Comparison of ENCODE assay signal across 15 cellular contexts in the genomic region with DNA sequence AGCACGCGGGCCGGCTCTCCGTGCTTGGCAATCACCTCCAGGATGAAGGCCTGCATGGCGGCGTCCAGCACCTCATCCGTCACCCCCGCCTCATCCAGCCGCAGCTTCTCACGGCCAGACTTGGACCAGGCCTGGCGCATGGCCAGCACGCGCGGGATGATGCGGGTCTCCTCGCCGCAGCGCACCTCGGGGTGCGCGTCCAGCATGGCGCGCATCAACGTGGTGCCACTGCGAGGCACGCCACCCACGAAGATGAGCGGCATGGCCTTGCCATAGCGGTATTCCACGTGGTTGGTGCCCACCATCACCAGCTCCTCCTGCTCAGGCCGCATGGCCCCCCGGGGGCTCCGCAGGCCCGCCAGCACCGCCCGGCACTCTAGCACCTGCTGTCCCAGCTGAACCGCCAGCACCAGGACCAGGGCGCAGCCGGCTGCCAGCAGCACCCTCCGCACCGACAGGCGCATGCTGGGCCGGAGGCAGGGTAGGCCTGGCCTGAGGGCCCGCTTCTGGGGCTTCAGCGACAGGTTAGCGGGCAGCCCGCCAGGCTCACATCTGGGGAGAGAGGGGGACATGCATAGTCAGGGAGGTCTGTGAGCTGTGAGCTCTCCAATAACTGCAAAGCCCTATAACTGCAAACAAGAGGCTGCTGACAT. TPM values are rescaled to one million over a fixed set of nuclear protein-coding genes. Genes with fewer than 3 reads are reported as not detected.
DNase-seq lines count a peak whose midpoint lies in the region; ATAC-seq, FAIRE-seq and TF ChIP-seq lines count a peak whose summit lies in the region.
"Had no signal": no experiment of that assay in that cellular context is flagged by ENCODE, and none has a peak within 500 bp of the region (broad histone marks: within the 10 kb centered on the region; RNA-seq: fewer than 3 reads in every experiment).

No MANE protein-coding gene starts in this region.

- TF ChIP-seq EP300 in H1 (IDR thresholded peaks at IDR 0.05; ENCODE audit: borderline replicate concordance in 1 of 2, low read depth in 2 of 2, low read length in 2 of 2), result no peak

- intact Hi-C loops in pancreas (cut with DNase I), result no loop called here

- H3K79me2 ChIP-seq in H1 (ENCODE audit: control insufficient read depth in 1 of 2, insufficient read depth in 2 of 2, low read length in 2 of 2), result peaks cover 0 to 40% of the 10 kb centered on the region in 2 experiments; a peak in 2 of 4 replicates

- TF ChIP-seq POLR2A in H1 (IDR thresholded peaks at IDR 0.05; ENCODE audit: control extremely low read depth in 1 of 2, low read depth in 2 of 2, low read length in 2 of 2), result no peak

- H3K4me1 ChIP-seq in H1 (replicated peaks in 1 of 4; ENCODE audit: control insufficient read depth in 3 of 4, insufficient read depth in 4 of 4, low read length in 3 of 4), result no peaks in the 10 kb centered on the region; a peak in 1 of 7 replicates
- H3K4me1 ChIP-seq in pancreas, result peaks cover 0 to 13% (median 11%) of the 10 kb centered on the region in 3 donors
- H3K4me1 ChIP-seq: A549, BE2C, Caco-2 had no signal

- CTCF ChIA-PET in H1 (lab: Charles Lee; ENCODE audit: partially characterized antibody), result interaction anchor here (0.7 to 1.1 kb wide), 2 partner anchors 21 to 43 kb away, joined by 3 to 5 read pairs; no protein-coding TSS in a partner anchor

- no peak overlapping the region for H2BK12ac ChIP-seq in H1 (ENCODE audit: low read depth, low read length)

- no peak overlapping the region for H2AFZ ChIP-seq in H1 (ENCODE audit: low read length)
- H2AFZ ChIP-seq: GM23248 had no signal

- no peak overlapping the region for H3K18ac ChIP-seq in H1 (ENCODE audit: extremely low read depth, low read length)

- FAIRE-seq in H1 (lab: Jason Lieb, UNC) (no peak), pancreas (lab: Jason Lieb, UNC) (no peak)
- FAIRE-seq: A549 had no signal

- H4K8ac ChIP-seq in H1 (ENCODE audit: extremely low read depth, insufficient read depth, low read length), result peak overlapping the region; percentile 32; the same call in 1 of the 2 replicates

- no peak overlapping the region for H4K5ac ChIP-seq in H1 (ENCODE audit: insufficient read length, low read depth, low read length)

- H2BK20ac ChIP-seq in H1 (ENCODE audit: low read length), result no peak overlapping the region

- H3K23ac ChIP-seq in H1 (ENCODE audit: insufficient read length), result no peak overlapping the region

- H2BK120ac ChIP-seq in H1 (replicated peaks; ENCODE audit: low read depth, low read length), result no peak overlapping the region

- H3K27ac ChIP-seq in H1 (ENCODE audit: low read depth, low read length), result no peak overlapping the region
- no peak overlapping the region for H3K27ac ChIP-seq in pancreas
- H3K27ac ChIP-seq: A549, GM23248 had no signal

- H3K4me3 ChIP-seq in H7 (ENCODE audit: insufficient read depth, low read depth, low read length) (no peak overlapping the region), H1 (ENCODE audit: extremely low read depth in 1 of 4, insufficient read depth in 2 of 4, low read depth in 3 of 4, low read length in 4 of 4) (no peak overlapping the region), pancreas (no peak overlapping the region)
- H3K4me3 ChIP-seq: A549, GM23248 had no signal

- peaks cover 16% of the 10 kb centered on the region for H3K79me1 ChIP-seq in H1 (ENCODE audit: low read depth, low read length)

- no peak for TF ChIP-seq CTCF in H1 (IDR thresholded peaks at IDR 0.05; ENCODE audit: control extremely low read depth in 1 of 3, insufficient read depth in 1 of 3, low read depth in 1 of 3, low read length in 3 of 3)
- TF ChIP-seq CTCF in pancreas (IDR thresholded peaks at IDR 0.05), result no peak

- peaks cover 2 to 14% of the 10 kb centered on the region in 2 experiments for H4K20me1 ChIP-seq in H1 (replicated peaks in 1 of 2; ENCODE audit: control insufficient read depth in 1 of 2, insufficient read depth in 2 of 2, low read length in 2 of 2)

- H3K27me3 ChIP-seq in H7 (ENCODE audit: control insufficient read depth, insufficient read depth, low read length), result no peaks in the 10 kb centered on the region
- H3K27me3 ChIP-seq in H1 (replicated peaks in 1 of 4; ENCODE audit: control insufficient read depth in 3 of 4, extremely low read depth in 1 of 4, insufficient read depth in 3 of 4, low read length in 3 of 4), result no peaks in the 10 kb centered on the region
- H3K27me3 ChIP-seq in pancreas, result no peaks in the 10 kb centered on the region
- H3K27me3 ChIP-seq: BE2C had no signal

- ATAC-seq in pancreas (peak in 3 of 4 donors; percentile 7 to 24 (median 11)), GM19035 (IDR thresholded peaks at IDR 0.05; ENCODE audit: unreplicated experiment) (no peak)
- ATAC-seq: A549 had no signal

- WGBS in H1 (ENCODE audit: extremely low coverage in 1 of 2, insufficient coverage in 1 of 2, insufficient read length in 1 of 2, insufficient replicate concordance in 2 of 2, low coverage in 1 of 2, low lambda C conversion rate in 2 of 2, missing lambda C conversion rate in 1 of 2), 2 experiments, result 95% methylated on average over 47 of the region's 47 CpGs; no CpG with 5 or more reads in 1 of the 2 experiments
- 83 to 84% methylated on average over 46 to 47 of the region's 47 CpGs for WGBS in pancreas, 2 donors

- peaks cover 29% of the 10 kb centered on the region for H3K36me3 ChIP-seq in H7 (replicated peaks; ENCODE audit: control insufficient read depth, insufficient read depth, low read length)
- peaks cover 5 to 32% (median 17%) of the 10 kb centered on the region in 4 experiments for H3K36me3 ChIP-seq in H1 (ENCODE audit: control insufficient read depth in 2 of 4, insufficient read depth in 4 of 4, low read length in 3 of 4)
- peaks cover 2 to 67% (median 8%) of the 10 kb centered on the region in 3 donors for H3K36me3 ChIP-seq in pancreas
- H3K36me3 ChIP-seq: BE2C had no signal

- no peak overlapping the region for H2AK5ac ChIP-seq in H1 (ENCODE audit: low read depth, low read length)

- peak; percentile 50 for DNase-seq in H7
- DNase-seq in H1 (ENCODE audit: low read depth in 1 of 2, low spot score in 2 of 2), result no peak
- DNase-seq in pancreas, result peak in 3 of 6 donors; percentile 54 to 79 (median 61)
- DNase-seq in stimulated activated naive CD4-positive, alpha-beta T cell treated with Interleukin-2 at 50 U/mL for 16 hours (lab: John Stamatoyannopoulos, UW), result no peak
- DNase-seq in cerebellar nuclear complex (lab: John Stamatoyannopoulos, UW), result no peak
- DNase-seq: BE2C; Caco-2; CD8-positive, alpha-beta memory T cell; DND-41; GDM1; GM23248; HCEC 1CT; HFFc6 had no signal

- H3K23me2 ChIP-seq in H1 (ENCODE audit: low read depth, low read length), result no peaks in the 10 kb centered on the region

- H3K9me3 ChIP-seq in H1 (ENCODE audit: insufficient read depth in 2 of 2, low read depth in 1 of 2, low read length in 1 of 2) (no peaks in the 10 kb centered on the region), pancreas (no peaks in the 10 kb centered on the region)
- H3K9me3 ChIP-seq: A549, BE2C, Caco-2 had no signal

- TF ChIP-seq RAD21 in H1 (IDR thresholded peaks at IDR 0.05 in 1 of 2, conservative IDR thresholded peaks at IDR 0.05 in 1 of 2; ENCODE audit: low read depth in 2 of 2, low read length in 2 of 2), result no peak

- no peak overlapping the region for H3K4me2 ChIP-seq in H1 (ENCODE audit: insufficient read depth in 1 of 2, low read depth in 2 of 2, low read length in 2 of 2)
- H3K4me2 ChIP-seq: A549 had no signal

- no peak overlapping the region for H2BK5ac ChIP-seq in H1 (ENCODE audit: low read depth, low read length)

- no peak overlapping the region for H3K14ac ChIP-seq in H1 (ENCODE audit: insufficient read length)

- H2BK15ac ChIP-seq in H1 (ENCODE audit: low read length), result no peak overlapping the region

- POLR2A ChIA-PET in H1 (lab: Charles Lee; ENCODE audit: partially characterized antibody), result interaction anchor here (1.0 to 1.1 kb wide), 2 partner anchors 32 to 39 kb away, joined by 3 read pairs; no protein-coding TSS in a partner anchor

- no peak overlapping the region for H3K4ac ChIP-seq in H1 (replicated peaks; ENCODE audit: insufficient read length, low read depth, low read length)

- H4K91ac ChIP-seq in H1 (replicated peaks; ENCODE audit: insufficient read length, low read length), result no peak overlapping the region

- no peak overlapping the region for H3K9ac ChIP-seq in H1 (replicated peaks in 1 of 4; ENCODE audit: extremely low read depth in 1 of 4, low read depth in 3 of 4, low read length in 3 of 4)
- H3K9ac ChIP-seq: GM23248 had no signal

- H3K56ac ChIP-seq in H1 (replicated peaks; ENCODE audit: insufficient read length, low read depth, low read length), result no peak overlapping the region

RNA-seq across cellular contexts. Expression of gene TFIP11, which starts 29.0 kb away (rescaled TPM):
- 22.2 and 22.8 TPM in 2 replicates for total RNA-seq in H7 (2014; rRNA removed; shearing (Covaris generic))
- total RNA-seq in H1 (2021; fragmentation: NEBNext Ultra II Directional; extraction: Animal tissue kit (Norgen Biotek cat#: 25700)), result 23.9 and 28.3 TPM in 2 replicates
- polyA plus RNA-seq in H1 (2011; rRNA removed), result 18.1 and 18.4 TPM in 2 replicates
- polyA plus RNA-seq in H1 (2011; cell fraction: cytosol; rRNA removed), result 23.4 TPM
- polyA plus RNA-seq in H1 (2011; cell fraction: nucleus; rRNA removed), result 26.2 TPM
- 24.2 to 28.8 TPM (median 27.7 TPM) in 4 replicates for polyA plus RNA-seq in H1 (2012, experiment 1 of 2)
- polyA plus RNA-seq in H1 (2012, experiment 2 of 2), result 10.5 TPM
- polyA plus RNA-seq in H1 (2013, experiment 1 of 2), result 11.5 TPM
- 9.4 TPM for polyA plus RNA-seq in H1 (2013, experiment 2 of 2)
- 37.2 and 40.4 TPM in 2 replicates for polyA minus RNA-seq in H1 (2011; rRNA and poly(A)+ RNA removed)
- 18.1 TPM for polyA minus RNA-seq in H1 (2011; cell fraction: cytosol; rRNA and poly(A)+ RNA removed)
- 27.6 TPM for polyA minus RNA-seq in H1 (2011; cell fraction: nucleus; rRNA and poly(A)+ RNA removed)
- 10 to 100 TPM; 11.0 to 24.2 (median 15.7) TPM for total RNA-seq in pancreas
- 10 to 100 TPM; 20.5 to 26.7 TPM for polyA plus RNA-seq in pancreas

RNA-seq across cellular contexts. Expression of gene TPST2, which starts 48.6 kb away (rescaled TPM):
- total RNA-seq in H7 (2014; rRNA removed; shearing (Covaris generic)), result 95.0 and 118 TPM in 2 replicates
- 58.8 and 62.1 TPM in 2 replicates for total RNA-seq in H1 (2021; fragmentation: NEBNext Ultra II Directional; extraction: Animal tissue kit (Norgen Biotek cat#: 25700))
- polyA plus RNA-seq in H1 (2011; rRNA removed), result 143 and 162 TPM in 2 replicates
- 134 TPM for polyA plus RNA-seq in H1 (2011; cell fraction: cytosol; rRNA removed)
- 139 TPM for polyA plus RNA-seq in H1 (2011; cell fraction: nucleus; rRNA removed)
- polyA plus RNA-seq in H1 (2012, experiment 1 of 2), result 52.5 to 56.1 TPM (median 54.1 TPM) in 4 replicates
- 69.0 TPM for polyA plus RNA-seq in H1 (2012, experiment 2 of 2)
- polyA plus RNA-seq in H1 (2013, experiment 1 of 2), result 93.0 TPM
- 95.7 TPM for polyA plus RNA-seq in H1 (2013, experiment 2 of 2)
- polyA minus RNA-seq in H1 (2011; rRNA and poly(A)+ RNA removed), result 80.0 and 85.9 TPM in 2 replicates
- polyA minus RNA-seq in H1 (2011; cell fraction: cytosol; rRNA and poly(A)+ RNA removed), result 59.8 TPM
- polyA minus RNA-seq in H1 (2011; cell fraction: nucleus; rRNA and poly(A)+ RNA removed), result 63.8 TPM
- 100 to 1,000 TPM; 156 to 534 (median 212) TPM for total RNA-seq in pancreas
- 100 to 1,000 TPM in 1 of 2 donors, 10 to 100 TPM in 1; 91.4 to 135 TPM for polyA plus RNA-seq in pancreas

RNA-seq across cellular contexts. Expression of gene SRRD, which starts 57.6 kb away (rescaled TPM):
- total RNA-seq in H7 (2014; rRNA removed; shearing (Covaris generic)), result 25.9 and 32.9 TPM in 2 replicates
- total RNA-seq in H1 (2021; fragmentation: NEBNext Ultra II Directional; extraction: Animal tissue kit (Norgen Biotek cat#: 25700)), result 25.3 and 26.3 TPM in 2 replicates
- 9.9 and 17.1 TPM in 2 replicates for polyA plus RNA-seq in H1 (2011; rRNA removed)
- 16.4 TPM for polyA plus RNA-seq in H1 (2011; cell fraction: cytosol; rRNA removed)
- polyA plus RNA-seq in H1 (2011; cell fraction: nucleus; rRNA removed), result 6.5 TPM
- 14.9 to 35.1 TPM (median 20.6 TPM) in 4 replicates for polyA plus RNA-seq in H1 (2012, experiment 1 of 2)
- 5.2 TPM for polyA plus RNA-seq in H1 (2012, experiment 2 of 2)
- 10.2 TPM for polyA plus RNA-seq in H1 (2013, experiment 1 of 2)
- polyA plus RNA-seq in H1 (2013, experiment 2 of 2), result 9.9 TPM
- polyA minus RNA-seq in H1 (2011; rRNA and poly(A)+ RNA removed), result 31.2 and 33.3 TPM in 2 replicates
- polyA minus RNA-seq in H1 (2011; cell fraction: cytosol; rRNA and poly(A)+ RNA removed), result 6.1 TPM
- 15.8 TPM for polyA minus RNA-seq in H1 (2011; cell fraction: nucleus; rRNA and poly(A)+ RNA removed)
- total RNA-seq in pancreas, result 10 to 100 TPM in 4 of 6 donors, 1 to 10 TPM in 2; 9.5 to 13.6 (median 10.8) TPM
- polyA plus RNA-seq in pancreas, result 10 to 100 TPM in 1 of 2 donors, 1 to 10 TPM in 1; 6.3 to 11.2 TPM

RNA-seq across cellular contexts. Expression of gene HPS4, which starts 57.7 kb away (rescaled TPM):
- total RNA-seq in H7 (2014; rRNA removed; shearing (Covaris generic)), result 43.1 and 63.0 TPM in 2 replicates
- total RNA-seq in H1 (2021; fragmentation: NEBNext Ultra II Directional; extraction: Animal tissue kit (Norgen Biotek cat#: 25700)), result 32.9 and 35.2 TPM in 2 replicates
- polyA plus RNA-seq in H1 (2011; rRNA removed) (28.0 and 35.3 TPM in 2 replicates), pancreas (10 to 100 TPM; 20.5 to 29.5 TPM)
- polyA plus RNA-seq in H1 (2011; cell fraction: cytosol; rRNA removed), result 36.6 TPM
- polyA plus RNA-seq in H1 (2011; cell fraction: nucleus; rRNA removed), result 87.4 TPM
- 25.2 to 29.6 TPM (median 27.5 TPM) in 4 replicates for polyA plus RNA-seq in H1 (2012, experiment 1 of 2)
- polyA plus RNA-seq in H1 (2012, experiment 2 of 2), result 7.8 TPM
- 27.8 TPM for polyA plus RNA-seq in H1 (2013, experiment 1 of 2)
- 23.4 TPM for polyA plus RNA-seq in H1 (2013, experiment 2 of 2)
- 37.3 and 43.0 TPM in 2 replicates for polyA minus RNA-seq in H1 (2011; rRNA and poly(A)+ RNA removed)
- polyA minus RNA-seq in H1 (2011; cell fraction: cytosol; rRNA and poly(A)+ RNA removed), result 36.5 TPM
- polyA minus RNA-seq in H1 (2011; cell fraction: nucleus; rRNA and poly(A)+ RNA removed), result 57.3 TPM
- total RNA-seq in pancreas, result 10 to 100 TPM; 14.4 to 24.7 (median 19.6) TPM
